1 cellular context compared by ENCODE assay signal in the genomic region with DNA sequence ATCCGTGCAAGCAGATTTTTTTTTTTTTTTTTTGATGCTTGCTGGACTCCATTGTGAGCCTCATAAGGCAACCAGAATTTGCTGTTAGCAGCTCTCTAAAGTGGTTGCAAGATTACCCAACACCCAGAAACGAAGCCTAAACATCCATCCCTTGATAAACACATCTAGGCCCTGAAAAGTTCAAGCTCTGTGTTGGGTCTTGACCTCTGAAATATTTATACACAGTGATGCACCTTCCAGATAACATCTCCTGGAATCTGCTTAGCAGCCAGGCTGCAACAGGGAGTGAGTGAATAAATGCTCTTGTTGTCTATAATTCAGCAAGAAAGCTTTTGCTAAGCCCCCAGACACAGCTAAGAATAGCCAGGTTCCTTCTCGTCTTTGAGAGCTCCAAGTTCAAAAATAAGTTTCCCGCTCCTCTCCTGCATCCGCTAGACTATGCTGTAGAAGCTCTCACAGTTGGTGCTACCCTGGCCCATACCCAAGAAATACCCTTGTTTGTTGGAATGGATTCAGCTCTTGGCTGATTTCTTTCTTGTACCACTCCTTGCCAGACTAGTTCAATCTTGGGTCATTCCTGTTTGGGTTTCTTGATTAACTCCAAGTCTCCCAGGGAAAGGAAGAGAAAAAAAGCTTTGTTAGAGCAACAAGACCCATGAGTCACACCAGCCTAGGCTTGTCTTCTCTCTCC.
TF ChIP-seq lines count a peak whose summit lies in the region.

No MANE protein-coding gene starts in this region.

TF ChIP-seq in K562, 482 proteins besides CTCF, POLR2A, EP300 and RAD21:
- no peak for TF ChIP-seq MTF1 (CRISPR knock-in tag; IDR thresholded peaks at IDR 0.05; ENCODE audit: borderline replicate concordance)
- TF ChIP-seq SRSF7 (optimal IDR thresholded peaks at IDR 0.05; ENCODE audit: low read depth, low read length), result no peak
- no peak for TF ChIP-seq FOXK1 (CRISPR knock-in tag; IDR thresholded peaks at IDR 0.05; ENCODE audit: borderline replicate concordance)
- TF ChIP-seq NONO (IDR thresholded peaks at IDR 0.05; ENCODE audit: low read depth in 2 of 2, low read length in 1 of 2), result no peak
- TF ChIP-seq SAFB2 (IDR thresholded peaks at IDR 0.05; ENCODE audit: borderline replicate concordance, low read depth, low read length, severe bottlenecking), result no peak
- TF ChIP-seq, protein P1, sequence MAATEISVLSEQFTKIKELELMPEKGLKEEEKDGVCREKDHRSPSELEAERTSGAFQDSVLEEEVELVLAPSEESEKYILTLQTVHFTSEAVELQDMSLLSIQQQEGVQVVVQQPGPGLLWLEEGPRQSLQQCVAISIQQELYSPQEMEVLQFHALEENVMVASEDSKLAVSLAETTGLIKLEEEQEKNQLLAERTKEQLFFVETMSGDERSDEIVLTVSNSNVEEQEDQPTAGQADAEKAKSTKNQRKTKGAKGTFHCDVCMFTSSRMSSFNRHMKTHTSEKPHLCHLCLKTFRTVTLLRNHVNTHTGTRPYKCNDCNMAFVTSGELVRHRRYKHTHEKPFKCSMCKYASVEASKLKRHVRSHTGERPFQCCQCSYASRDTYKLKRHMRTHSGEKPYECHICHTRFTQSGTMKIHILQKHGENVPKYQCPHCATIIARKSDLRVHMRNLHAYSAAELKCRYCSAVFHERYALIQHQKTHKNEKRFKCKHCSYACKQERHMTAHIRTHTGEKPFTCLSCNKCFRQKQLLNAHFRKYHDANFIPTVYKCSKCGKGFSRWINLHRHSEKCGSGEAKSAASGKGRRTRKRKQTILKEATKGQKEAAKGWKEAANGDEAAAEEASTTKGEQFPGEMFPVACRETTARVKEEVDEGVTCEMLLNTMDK (IDR thresholded peaks at IDR 0.05; ENCODE audit: borderline replicate concordance, insufficient read depth, low read depth, low read length, poor library complexity, severe bottlenecking), result no peak
- no peak for TF ChIP-seq ZNF347 (CRISPR knock-in tag; IDR thresholded peaks at IDR 0.05; ENCODE audit: low read depth)
- TF ChIP-seq, protein P2, sequence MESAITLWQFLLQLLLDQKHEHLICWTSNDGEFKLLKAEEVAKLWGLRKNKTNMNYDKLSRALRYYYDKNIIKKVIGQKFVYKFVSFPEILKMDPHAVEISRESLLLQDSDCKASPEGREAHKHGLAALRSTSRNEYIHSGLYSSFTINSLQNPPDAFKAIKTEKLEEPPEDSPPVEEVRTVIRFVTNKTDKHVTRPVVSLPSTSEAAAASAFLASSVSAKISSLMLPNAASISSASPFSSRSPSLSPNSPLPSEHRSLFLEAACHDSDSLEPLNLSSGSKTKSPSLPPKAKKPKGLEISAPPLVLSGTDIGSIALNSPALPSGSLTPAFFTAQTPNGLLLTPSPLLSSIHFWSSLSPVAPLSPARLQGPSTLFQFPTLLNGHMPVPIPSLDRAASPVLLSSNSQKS (CRISPR knock-in tag; IDR thresholded peaks at IDR 0.05), result no peak
- no peak for TF ChIP-seq ELF1 (tag; IDR thresholded peaks at IDR 0.05)
- TF ChIP-seq SIN3A (IDR thresholded peaks at IDR 0.05; ENCODE audit: borderline replicate concordance in 2 of 2, control insufficient read depth in 1 of 2, low read depth in 2 of 2, low read length in 2 of 2), result no peak
- TF ChIP-seq ZKSCAN3 (CRISPR knock-in tag; IDR thresholded peaks at IDR 0.05), result no peak
- TF ChIP-seq, protein P3, sequence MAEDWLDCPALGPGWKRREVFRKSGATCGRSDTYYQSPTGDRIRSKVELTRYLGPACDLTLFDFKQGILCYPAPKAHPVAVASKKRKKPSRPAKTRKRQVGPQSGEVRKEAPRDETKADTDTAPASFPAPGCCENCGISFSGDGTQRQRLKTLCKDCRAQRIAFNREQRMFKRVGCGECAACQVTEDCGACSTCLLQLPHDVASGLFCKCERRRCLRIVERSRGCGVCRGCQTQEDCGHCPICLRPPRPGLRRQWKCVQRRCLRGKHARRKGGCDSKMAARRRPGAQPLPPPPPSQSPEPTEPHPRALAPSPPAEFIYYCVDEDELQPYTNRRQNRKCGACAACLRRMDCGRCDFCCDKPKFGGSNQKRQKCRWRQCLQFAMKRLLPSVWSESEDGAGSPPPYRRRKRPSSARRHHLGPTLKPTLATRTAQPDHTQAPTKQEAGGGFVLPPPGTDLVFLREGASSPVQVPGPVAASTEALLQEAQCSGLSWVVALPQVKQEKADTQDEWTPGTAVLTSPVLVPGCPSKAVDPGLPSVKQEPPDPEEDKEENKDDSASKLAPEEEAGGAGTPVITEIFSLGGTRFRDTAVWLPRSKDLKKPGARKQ (CRISPR knock-in tag; IDR thresholded peaks at IDR 0.05), result no peak
- no peak for TF ChIP-seq DMBX1 (CRISPR knock-in tag; IDR thresholded peaks at IDR 0.05; ENCODE audit: borderline replicate concordance)
- no peak for TF ChIP-seq SIN3B (IDR thresholded peaks at IDR 0.05; ENCODE audit: low read depth)
